1 cellular context compared by ENCODE assay signal in the genomic region with DNA sequence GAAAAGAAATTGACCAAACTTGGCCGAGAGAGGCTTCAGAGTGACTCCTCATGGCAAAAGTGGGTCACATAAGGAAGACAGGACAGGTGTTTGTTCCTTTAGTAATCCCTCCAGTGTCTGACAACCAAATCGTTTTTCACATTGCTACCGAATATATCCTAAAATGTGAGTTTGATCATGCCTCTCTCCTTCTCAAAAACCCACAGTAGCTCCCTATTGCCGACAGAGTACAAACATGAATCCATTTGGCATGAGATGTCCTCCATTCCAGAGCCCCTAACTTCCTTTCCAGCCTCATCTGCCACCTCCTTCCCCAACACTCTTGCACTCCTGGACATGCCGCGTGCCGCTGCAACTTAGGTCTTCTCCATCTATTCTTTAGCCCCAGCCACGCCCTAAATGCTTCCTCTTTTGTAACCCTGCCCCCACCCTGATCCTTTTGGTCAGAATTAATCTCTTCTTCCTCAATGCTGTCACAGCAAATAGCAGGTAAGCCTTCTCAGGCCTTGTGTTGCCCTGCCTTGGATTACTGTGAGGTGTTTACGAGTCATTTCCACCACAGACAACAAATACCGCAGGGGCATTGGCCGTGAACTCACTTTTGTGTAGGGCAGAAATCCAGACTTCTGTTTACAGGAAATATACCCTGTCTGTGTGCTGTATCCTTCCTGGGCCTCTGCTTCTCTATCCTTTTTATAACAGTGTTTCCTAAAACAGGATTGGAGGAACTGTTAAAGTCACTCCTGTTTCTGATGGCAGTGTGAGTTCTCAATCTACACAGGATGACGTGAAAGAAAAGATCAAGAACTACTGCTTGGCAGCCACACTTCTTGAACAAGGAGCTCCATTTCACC.
TF ChIP-seq lines count a peak whose summit lies in the region.

No MANE protein-coding gene starts in this region.

TF ChIP-seq in K562, 482 proteins besides CTCF, POLR2A, EP300 and RAD21 (continued from another document and continues in another):
- TF ChIP-seq, protein P1, sequence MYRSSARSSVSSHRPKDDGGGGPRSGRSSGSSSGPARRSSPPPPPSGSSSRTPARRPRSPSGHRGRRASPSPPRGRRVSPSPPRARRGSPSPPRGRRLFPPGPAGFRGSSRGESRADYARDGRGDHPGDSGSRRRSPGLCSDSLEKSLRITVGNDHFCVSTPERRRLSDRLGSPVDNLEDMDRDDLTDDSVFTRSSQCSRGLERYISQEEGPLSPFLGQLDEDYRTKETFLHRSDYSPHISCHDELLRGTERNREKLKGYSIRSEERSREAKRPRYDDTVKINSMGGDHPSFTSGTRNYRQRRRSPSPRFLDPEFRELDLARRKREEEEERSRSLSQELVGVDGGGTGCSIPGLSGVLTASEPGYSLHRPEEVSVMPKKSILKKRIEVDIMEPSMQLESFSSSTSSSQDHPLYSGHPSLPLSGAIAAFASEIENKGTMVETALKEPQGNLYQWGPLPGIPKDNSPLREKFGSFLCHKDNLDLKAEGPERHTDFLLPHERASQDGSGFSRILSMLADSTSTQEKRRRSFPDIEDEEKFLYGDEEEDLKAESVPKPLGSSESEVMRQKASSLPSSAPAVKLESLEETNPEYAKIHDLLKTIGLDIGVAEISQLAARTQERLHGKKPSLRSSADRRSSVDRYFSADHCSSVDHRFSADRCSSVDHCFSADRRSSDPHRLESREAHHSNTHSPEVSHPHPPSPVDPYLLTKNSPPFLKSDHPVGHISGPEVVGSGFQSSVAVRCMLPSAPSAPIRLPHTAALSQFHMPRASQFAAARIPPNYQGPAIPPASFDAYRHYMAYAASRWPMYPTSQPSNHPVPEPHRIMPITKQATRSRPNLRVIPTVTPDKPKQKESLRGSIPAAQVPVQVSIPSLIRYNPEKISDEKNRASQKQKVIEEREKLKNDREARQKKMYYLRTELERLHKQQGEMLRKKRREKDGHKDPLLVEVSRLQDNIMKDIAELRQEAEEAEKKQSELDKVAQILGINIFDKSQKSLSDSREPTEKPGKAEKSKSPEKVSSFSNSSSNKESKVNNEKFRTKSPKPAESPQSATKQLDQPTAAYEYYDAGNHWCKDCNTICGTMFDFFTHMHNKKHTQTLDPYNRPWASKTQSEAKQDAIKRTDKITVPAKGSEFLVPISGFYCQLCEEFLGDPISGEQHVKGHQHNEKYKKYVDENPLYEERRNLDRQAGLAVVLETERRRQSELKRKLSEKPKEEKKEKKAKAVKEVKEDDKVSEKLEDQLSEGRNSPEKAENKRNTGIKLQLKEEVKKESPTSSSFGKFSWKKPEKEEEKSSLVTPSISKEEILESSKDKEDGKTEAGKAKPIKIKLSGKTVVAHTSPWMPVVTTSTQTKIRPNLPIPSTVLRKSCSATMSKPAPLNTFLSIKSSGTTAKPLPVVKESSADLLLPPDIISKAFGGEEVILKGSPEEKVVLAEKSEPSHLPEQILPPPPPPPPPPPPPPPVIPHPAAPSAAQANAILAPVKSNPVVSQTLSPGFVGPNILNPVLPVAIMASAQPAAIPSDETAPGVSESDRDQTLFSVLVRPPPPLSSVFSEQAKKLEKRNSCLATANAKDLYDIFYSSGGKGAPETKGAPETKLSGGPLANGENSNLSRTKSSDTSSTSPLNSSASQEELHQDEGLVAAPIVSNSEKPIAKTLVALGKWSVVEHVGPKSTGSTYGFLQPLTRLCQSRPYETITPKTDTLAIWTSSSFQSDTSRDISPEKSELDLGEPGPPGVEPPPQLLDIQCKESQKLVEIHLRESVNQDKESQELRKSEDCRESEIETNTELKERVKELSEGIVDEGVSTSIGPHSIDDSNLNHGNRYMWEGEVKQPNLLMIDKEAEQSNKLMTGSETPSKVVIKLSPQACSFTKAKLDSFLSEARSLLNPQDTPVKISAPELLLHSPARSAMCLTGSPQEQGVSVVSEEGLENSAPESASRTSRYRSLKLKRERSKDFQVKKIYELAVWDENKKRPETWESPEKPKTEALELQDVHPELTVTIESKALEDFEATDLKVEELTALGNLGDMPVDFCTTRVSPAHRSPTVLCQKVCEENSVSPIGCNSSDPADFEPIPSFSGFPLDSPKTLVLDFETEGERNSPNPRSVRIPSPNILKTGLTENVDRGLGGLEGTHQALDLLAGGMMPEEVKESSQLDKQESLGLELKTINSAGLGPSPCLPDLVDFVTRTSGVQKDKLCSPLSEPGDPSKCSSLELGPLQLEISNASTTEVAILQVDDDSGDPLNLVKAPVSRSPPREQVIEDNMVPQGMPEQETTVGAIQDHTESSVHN (IDR thresholded peaks at IDR 0.05; ENCODE audit: borderline replicate concordance in 1 of 2, low read depth in 1 of 2) = no peak
- peak; percentile 67 for TF ChIP-seq L3MBTL2 (IDR thresholded peaks at IDR 0.05)
- TF ChIP-seq ZNF766 (CRISPR knock-in tag; conservative IDR thresholded peaks at IDR 0.05) = no peak
- TF ChIP-seq PHF20 (IDR thresholded peaks at IDR 0.05; ENCODE audit: partially characterized antibody) = no peak
- no peak for TF ChIP-seq CAMTA2 (CRISPR knock-in tag; conservative IDR thresholded peaks at IDR 0.05)
- TF ChIP-seq CTBP1 (IDR thresholded peaks at IDR 0.05; ENCODE audit: borderline replicate concordance) = peak; percentile 97
- no peak for TF ChIP-seq HOXB6 (CRISPR knock-in tag; IDR thresholded peaks at IDR 0.05; ENCODE audit: borderline replicate concordance)
- no peak for TF ChIP-seq ZNF316 (IDR thresholded peaks at IDR 0.05)
- TF ChIP-seq, protein P2, sequence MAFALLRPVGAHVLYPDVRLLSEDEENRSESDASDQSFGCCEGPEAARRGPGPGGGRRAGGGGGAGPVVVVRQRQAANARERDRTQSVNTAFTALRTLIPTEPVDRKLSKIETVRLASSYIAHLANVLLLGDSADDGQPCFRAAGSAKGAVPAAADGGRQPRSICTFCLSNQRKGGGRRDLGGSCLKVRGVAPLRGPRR (CRISPR knock-in tag; IDR thresholded peaks at IDR 0.05) = no peak
- TF ChIP-seq, protein P3, sequence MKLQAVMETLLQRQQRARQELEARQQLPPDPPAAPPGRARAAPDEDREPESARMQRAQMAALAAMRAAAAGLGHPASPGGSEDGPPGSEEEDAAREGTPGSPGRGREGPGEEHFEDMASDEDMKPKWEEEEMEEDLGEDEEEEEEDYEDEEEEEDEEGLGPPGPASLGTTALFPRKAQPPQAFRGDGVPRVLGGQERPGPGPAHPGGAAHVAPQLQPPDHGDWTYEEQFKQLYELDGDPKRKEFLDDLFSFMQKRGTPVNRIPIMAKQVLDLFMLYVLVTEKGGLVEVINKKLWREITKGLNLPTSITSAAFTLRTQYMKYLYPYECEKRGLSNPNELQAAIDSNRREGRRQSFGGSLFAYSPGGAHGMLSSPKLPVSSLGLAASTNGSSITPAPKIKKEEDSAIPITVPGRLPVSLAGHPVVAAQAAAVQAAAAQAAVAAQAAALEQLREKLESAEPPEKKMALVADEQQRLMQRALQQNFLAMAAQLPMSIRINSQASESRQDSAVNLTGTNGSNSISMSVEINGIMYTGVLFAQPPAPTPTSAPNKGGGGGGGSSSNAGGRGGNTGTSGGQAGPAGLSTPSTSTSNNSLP (IDR thresholded peaks at IDR 0.05; ENCODE audit: borderline replicate concordance, low read depth, low read length) = no peak
- TF ChIP-seq, protein P4, sequence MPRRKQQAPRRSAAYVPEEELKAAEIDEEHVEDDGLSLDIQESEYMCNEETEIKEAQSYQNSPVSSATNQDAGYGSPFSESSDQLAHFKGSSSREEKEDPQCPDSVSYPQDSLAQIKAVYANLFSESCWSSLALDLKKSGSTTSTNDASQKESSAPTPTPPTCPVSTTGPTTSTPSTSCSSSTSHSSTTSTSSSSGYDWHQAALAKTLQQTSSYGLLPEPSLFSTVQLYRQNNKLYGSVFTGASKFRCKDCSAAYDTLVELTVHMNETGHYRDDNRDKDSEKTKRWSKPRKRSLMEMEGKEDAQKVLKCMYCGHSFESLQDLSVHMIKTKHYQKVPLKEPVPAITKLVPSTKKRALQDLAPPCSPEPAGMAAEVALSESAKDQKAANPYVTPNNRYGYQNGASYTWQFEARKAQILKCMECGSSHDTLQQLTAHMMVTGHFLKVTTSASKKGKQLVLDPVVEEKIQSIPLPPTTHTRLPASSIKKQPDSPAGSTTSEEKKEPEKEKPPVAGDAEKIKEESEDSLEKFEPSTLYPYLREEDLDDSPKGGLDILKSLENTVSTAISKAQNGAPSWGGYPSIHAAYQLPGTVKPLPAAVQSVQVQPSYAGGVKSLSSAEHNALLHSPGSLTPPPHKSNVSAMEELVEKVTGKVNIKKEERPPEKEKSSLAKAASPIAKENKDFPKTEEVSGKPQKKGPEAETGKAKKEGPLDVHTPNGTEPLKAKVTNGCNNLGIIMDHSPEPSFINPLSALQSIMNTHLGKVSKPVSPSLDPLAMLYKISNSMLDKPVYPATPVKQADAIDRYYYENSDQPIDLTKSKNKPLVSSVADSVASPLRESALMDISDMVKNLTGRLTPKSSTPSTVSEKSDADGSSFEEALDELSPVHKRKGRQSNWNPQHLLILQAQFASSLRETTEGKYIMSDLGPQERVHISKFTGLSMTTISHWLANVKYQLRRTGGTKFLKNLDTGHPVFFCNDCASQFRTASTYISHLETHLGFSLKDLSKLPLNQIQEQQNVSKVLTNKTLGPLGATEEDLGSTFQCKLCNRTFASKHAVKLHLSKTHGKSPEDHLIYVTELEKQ (CRISPR knock-in tag; IDR thresholded peaks at IDR 0.05) = no peak
- no peak for TF ChIP-seq SMAD2 (IDR thresholded peaks at IDR 0.05; ENCODE audit: low read depth, low read length)
- no peak for TF ChIP-seq SMAD1 (IDR thresholded peaks at IDR 0.05; ENCODE audit: low read depth, low read length, partially characterized antibody)
- no peak for TF ChIP-seq NCOA2 (IDR thresholded peaks at IDR 0.05; ENCODE audit: partially characterized antibody in 2 of 2)
- TF ChIP-seq TEAD4 (IDR thresholded peaks at IDR 0.05; ENCODE audit: low read length) = peak; percentile 38; the same call in 1 of the 2 replicates
- no peak for TF ChIP-seq TEAD4 (CRISPR knock-in tag; IDR thresholded peaks at IDR 0.05; ENCODE audit: borderline replicate concordance)
- no peak for TF ChIP-seq NUFIP1 (IDR thresholded peaks at IDR 0.05; ENCODE audit: partially characterized antibody)
- TF ChIP-seq ZFP30 (CRISPR knock-in tag; IDR thresholded peaks at IDR 0.05; ENCODE audit: borderline replicate concordance) = no peak
- no peak for TF ChIP-seq CBFA2T2 (conservative IDR thresholded peaks at IDR 0.05)
- no peak for TF ChIP-seq ZNF584 (CRISPR knock-in tag; IDR thresholded peaks at IDR 0.05; ENCODE audit: low read depth)
- 0 out of 4 replicates have a peak, but pooled peaks of 1 of the 2 experiments have one; percentile 54 for TF ChIP-seq TRIM24 (IDR thresholded peaks at IDR 0.05)
- TF ChIP-seq, protein P5, sequence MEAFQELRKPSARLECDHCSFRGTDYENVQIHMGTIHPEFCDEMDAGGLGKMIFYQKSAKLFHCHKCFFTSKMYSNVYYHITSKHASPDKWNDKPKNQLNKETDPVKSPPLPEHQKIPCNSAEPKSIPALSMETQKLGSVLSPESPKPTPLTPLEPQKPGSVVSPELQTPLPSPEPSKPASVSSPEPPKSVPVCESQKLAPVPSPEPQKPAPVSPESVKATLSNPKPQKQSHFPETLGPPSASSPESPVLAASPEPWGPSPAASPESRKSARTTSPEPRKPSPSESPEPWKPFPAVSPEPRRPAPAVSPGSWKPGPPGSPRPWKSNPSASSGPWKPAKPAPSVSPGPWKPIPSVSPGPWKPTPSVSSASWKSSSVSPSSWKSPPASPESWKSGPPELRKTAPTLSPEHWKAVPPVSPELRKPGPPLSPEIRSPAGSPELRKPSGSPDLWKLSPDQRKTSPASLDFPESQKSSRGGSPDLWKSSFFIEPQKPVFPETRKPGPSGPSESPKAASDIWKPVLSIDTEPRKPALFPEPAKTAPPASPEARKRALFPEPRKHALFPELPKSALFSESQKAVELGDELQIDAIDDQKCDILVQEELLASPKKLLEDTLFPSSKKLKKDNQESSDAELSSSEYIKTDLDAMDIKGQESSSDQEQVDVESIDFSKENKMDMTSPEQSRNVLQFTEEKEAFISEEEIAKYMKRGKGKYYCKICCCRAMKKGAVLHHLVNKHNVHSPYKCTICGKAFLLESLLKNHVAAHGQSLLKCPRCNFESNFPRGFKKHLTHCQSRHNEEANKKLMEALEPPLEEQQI (IDR thresholded peaks at IDR 0.05) = no peak
- TF ChIP-seq MAZ (CRISPR knock-in tag; conservative IDR thresholded peaks at IDR 0.05 in 1 of 2, IDR thresholded peaks at IDR 0.05 in 1 of 2) = 0 out of 4 replicates have a peak, but pooled peaks of 1 of the 2 experiments have one; percentile 18
- no peak for TF ChIP-seq CHCHD3 (CRISPR knock-in tag; IDR thresholded peaks at IDR 0.05)
- no peak for TF ChIP-seq COPS2 (conservative IDR thresholded peaks at IDR 0.05)
- no peak for TF ChIP-seq SUPT5H (IDR thresholded peaks at IDR 0.05)
- no peak for TF ChIP-seq ZNF764 (CRISPR knock-in tag; IDR thresholded peaks at IDR 0.05; ENCODE audit: low read depth)
- TF ChIP-seq PHB2 (IDR thresholded peaks at IDR 0.05; ENCODE audit: low read depth) = no peak
- no peak for TF ChIP-seq ESRRB (CRISPR knock-in tag; IDR thresholded peaks at IDR 0.05; ENCODE audit: borderline replicate concordance)
- TF ChIP-seq RFX5 (IDR thresholded peaks at IDR 0.05; ENCODE audit: low read depth, low read length) = no peak
- TF ChIP-seq SRSF9 (IDR thresholded peaks at IDR 0.05; ENCODE audit: borderline replicate concordance, low read depth, low read length) = no peak
- no peak for TF ChIP-seq NCOA6 (IDR thresholded peaks at IDR 0.05)
- TF ChIP-seq SPI1 (IDR thresholded peaks at IDR 0.05; ENCODE audit: borderline replicate concordance, low read depth, low read length) = 0 out of 2 replicates have a peak, but pooled peaks have one; percentile 11
- no peak for TF ChIP-seq ZKSCAN8 (CRISPR knock-in tag; IDR thresholded peaks at IDR 0.05)
- no peak for TF ChIP-seq PTTG1 (tag; IDR thresholded peaks at IDR 0.05; ENCODE audit: low read depth)
- TF ChIP-seq, protein P6, sequence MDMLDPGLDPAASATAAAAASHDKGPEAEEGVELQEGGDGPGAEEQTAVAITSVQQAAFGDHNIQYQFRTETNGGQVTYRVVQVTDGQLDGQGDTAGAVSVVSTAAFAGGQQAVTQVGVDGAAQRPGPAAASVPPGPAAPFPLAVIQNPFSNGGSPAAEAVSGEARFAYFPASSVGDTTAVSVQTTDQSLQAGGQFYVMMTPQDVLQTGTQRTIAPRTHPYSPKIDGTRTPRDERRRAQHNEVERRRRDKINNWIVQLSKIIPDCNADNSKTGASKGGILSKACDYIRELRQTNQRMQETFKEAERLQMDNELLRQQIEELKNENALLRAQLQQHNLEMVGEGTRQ (CRISPR knock-in tag; IDR thresholded peaks at IDR 0.05) = no peak
- no peak for TF ChIP-seq KLF16 (IDR thresholded peaks at IDR 0.05)
- no peak for TF ChIP-seq POLR2G (IDR thresholded peaks at IDR 0.05; ENCODE audit: low read depth, low read length)
- TF ChIP-seq SP2 (IDR thresholded peaks at IDR 0.05; ENCODE audit: extremely low read depth, low read depth, low read length, poor library complexity, severe bottlenecking) = no peak
- TF ChIP-seq CEBPG (CRISPR knock-in tag; IDR thresholded peaks at IDR 0.05) = no peak
- no peak for TF ChIP-seq CEBPG (tag; conservative IDR thresholded peaks at IDR 0.05 in 1 of 2, IDR thresholded peaks at IDR 0.05 in 1 of 2)
- TF ChIP-seq NCOR1 (IDR thresholded peaks at IDR 0.05) = no peak
- TF ChIP-seq, protein P7, sequence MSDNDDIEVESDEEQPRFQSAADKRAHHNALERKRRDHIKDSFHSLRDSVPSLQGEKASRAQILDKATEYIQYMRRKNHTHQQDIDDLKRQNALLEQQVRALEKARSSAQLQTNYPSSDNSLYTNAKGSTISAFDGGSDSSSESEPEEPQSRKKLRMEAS (CRISPR knock-in tag; IDR thresholded peaks at IDR 0.05) = peak; percentile 26; the same call in 1 of the 2 replicates
- TF ChIP-seq ZNF785 (CRISPR knock-in tag; IDR thresholded peaks at IDR 0.05) = no peak
- no peak for TF ChIP-seq ZSCAN29 (IDR thresholded peaks at IDR 0.05)
- TF ChIP-seq PRMT5 (CRISPR knock-in tag; IDR thresholded peaks at IDR 0.05) = no peak
- peak in 1 of 2 experiments; percentile 50; a peak in 2 of 4 replicates for TF ChIP-seq RCOR1 (IDR thresholded peaks at IDR 0.05; ENCODE audit: borderline replicate concordance in 1 of 2, low read depth in 2 of 2, low read length in 2 of 2)
- TF ChIP-seq RBM14 (IDR thresholded peaks at IDR 0.05; ENCODE audit: borderline replicate concordance, insufficient read depth, low read depth, low read length) = no peak
